In the genomic region with DNA sequence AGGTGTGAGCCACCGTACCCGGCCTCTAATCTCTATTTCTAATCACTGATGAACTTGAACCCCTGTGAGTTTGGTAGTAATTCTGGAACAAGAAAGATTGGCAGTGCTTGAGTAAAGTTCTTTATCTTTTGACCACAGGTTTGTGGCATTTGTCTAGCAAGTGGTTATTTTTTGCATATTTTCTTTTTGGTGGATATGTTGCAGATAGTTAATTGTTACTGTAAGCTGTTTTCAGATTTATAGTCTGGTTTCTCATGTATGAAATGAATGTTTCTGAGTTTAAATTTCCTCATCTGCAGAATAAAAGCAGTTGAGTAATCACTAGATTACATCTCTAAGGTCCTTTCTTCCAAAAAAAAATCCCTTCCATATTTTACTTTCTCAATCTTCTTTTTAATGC, we compare ENCODE assay signal across 21 cellular contexts.
"Had no signal": no experiment of that assay in that cellular context is flagged by ENCODE, and none has a peak within 500 bp of the region (broad histone marks: within the 10 kb centered on the region; RNA-seq: fewer than 3 reads in every experiment).

No MANE protein-coding gene starts in this region.

- H3K9me3 Mint-ChIP-seq: activated CD4-positive, alpha-beta T cell treated with anti-CD3 and anti-CD28 coated beads, Interleukin-2, amount 10 ng/mL, durations not matched to agents 24 days and 14 days; activated T-cell treated with anti-CD3 and anti-CD28 coated beads, Interleukin-2, amount 50 U/mL, for 4 hours; endodermal cell; nephron progenitor cell; stimulated activated naive CD8-positive, alpha-beta T cell treated with anti-CD3 and anti-CD28 coated beads, Interleukin-15, Interleukin-2, amounts not matched to agents 100 ng/mL and 50 ng/mL, for 24 hours; T-helper 1 cell treated with Interleukin-12 subunit alpha and Interleukin-12 subunit beta and Interleukin-4 antibody, amounts not matched to agents 30 μg/mL and 1 μg/mL, for 36 hours had no signal

- H3K9me3 ChIP-seq: gastroesophageal sphincter, heart left ventricle, left lung, suprapubic skin, transverse colon, uterus had no signal

- H3K27ac Mint-ChIP-seq: activated CD4-positive, alpha-beta T cell treated with anti-CD3 and anti-CD28 coated beads, Interleukin-2, amount 10 ng/mL, durations not matched to agents 24 days and 14 days; endodermal cell; nephron progenitor cell; progenitor cell of endocrine pancreas; stimulated activated naive CD8-positive, alpha-beta T cell treated with anti-CD3 and anti-CD28 coated beads, Interleukin-15, Interleukin-2, amounts not matched to agents 100 ng/mL and 50 ng/mL, for 24 hours; T-helper 1 cell treated with Interleukin-12 subunit alpha and Interleukin-12 subunit beta and Interleukin-4 antibody, amounts not matched to agents 30 μg/mL and 1 μg/mL, for 36 hours had no signal

- H3K4me3 ChIP-seq: dorsolateral prefrontal cortex, gastroesophageal sphincter, heart left ventricle, left lung, skin epidermis, suprapubic skin, transverse colon, uterus had no signal

- H3K36me3 ChIP-seq: gastroesophageal sphincter, heart left ventricle, left lung, suprapubic skin, transverse colon, uterus had no signal

- DNase-seq: activated CD4-positive, alpha-beta T cell treated with anti-CD3 and anti-CD28 coated beads, Interleukin-2, amount 10 ng/mL, durations not matched to agents 24 days and 14 days; activated CD8-positive, alpha-beta memory T cell treated with anti-CD3 and anti-CD28 coated beads, Interleukin-2, amount 50 U/mL, for 4 hours; activated naive CD4-positive, alpha-beta T cell treated with anti-CD3 and anti-CD28 coated beads, Interleukin-2, amount 50 U/mL, for 16 hours; activated T-cell treated with anti-CD3 and anti-CD28 coated beads, Interleukin-2, amount 50 U/mL, for 4 hours; dorsolateral prefrontal cortex; endodermal cell; heart left ventricle; left lung; midbrain; nephron progenitor cell; nucleus accumbens; stimulated activated CD4-positive, alpha-beta T cell treated with anti-CD3 and anti-CD28 coated beads, Interleukin-2, amount 100 ng/mL, for 48 hours; transverse colon; uterus had no signal

- H3K4me3 Mint-ChIP-seq: activated CD4-positive, alpha-beta T cell treated with anti-CD3 and anti-CD28 coated beads, Interleukin-2, amount 10 ng/mL, durations not matched to agents 24 days and 14 days; activated T-cell treated with anti-CD3 and anti-CD28 coated beads, Interleukin-2, amount 50 U/mL, for 4 hours; endodermal cell; nephron progenitor cell; stimulated activated naive CD8-positive, alpha-beta T cell treated with anti-CD3 and anti-CD28 coated beads, Interleukin-15, Interleukin-2, amounts not matched to agents 100 ng/mL and 50 ng/mL, for 24 hours; T-helper 1 cell treated with Interleukin-12 subunit alpha and Interleukin-12 subunit beta and Interleukin-4 antibody, amounts not matched to agents 30 μg/mL and 1 μg/mL, for 36 hours had no signal

- H3K4me1 Mint-ChIP-seq: activated CD4-positive, alpha-beta T cell treated with anti-CD3 and anti-CD28 coated beads, Interleukin-2, amount 10 ng/mL, durations not matched to agents 24 days and 14 days; endodermal cell; nephron progenitor cell had no signal

- ATAC-seq: activated T-cell treated with anti-CD3 and anti-CD28 coated beads, Interleukin-2, amount 50 U/mL, for 4 hours; gastroesophageal sphincter; heart left ventricle; left lung had no signal

- H3K4me1 ChIP-seq: left lung, suprapubic skin, transverse colon, uterus had no signal

- H3K27me3 ChIP-seq: dorsolateral prefrontal cortex, gastroesophageal sphincter, heart left ventricle, left lung, suprapubic skin, transverse colon, uterus had no signal

- H3K27ac ChIP-seq: dorsolateral prefrontal cortex, epithelial cell of prostate, gastroesophageal sphincter, left lung, skin epidermis, suprapubic skin, transverse colon, uterus had no signal

- H3K27me3 Mint-ChIP-seq: activated CD4-positive, alpha-beta T cell treated with anti-CD3 and anti-CD28 coated beads, Interleukin-2, amount 10 ng/mL, durations not matched to agents 24 days and 14 days; progenitor cell of endocrine pancreas; stimulated activated naive CD8-positive, alpha-beta T cell treated with anti-CD3 and anti-CD28 coated beads, Interleukin-15, Interleukin-2, amounts not matched to agents 100 ng/mL and 50 ng/mL, for 24 hours had no signal
